Comparison of ENCODE assay signal across 23 cellular contexts in the genomic region with DNA sequence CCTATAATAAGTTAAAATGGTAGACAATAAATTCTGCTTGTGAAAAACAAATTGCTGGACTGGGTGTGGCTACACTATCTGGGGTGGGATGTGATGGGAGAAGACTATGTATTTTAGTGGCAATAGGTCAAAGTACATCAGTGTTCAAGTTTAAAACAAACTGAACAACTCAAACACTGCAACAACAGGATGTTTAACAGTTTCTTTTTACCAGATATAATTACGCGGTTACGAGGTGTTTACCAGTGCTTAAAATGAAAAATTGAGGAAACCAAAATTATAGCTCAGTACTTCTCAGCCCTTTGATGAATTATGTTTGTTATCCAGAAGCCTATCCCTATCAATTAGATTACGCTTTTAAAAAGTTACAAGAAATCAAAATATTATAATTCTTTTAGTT.
DNase-seq lines count a peak whose midpoint lies in the region; FAIRE-seq and TF ChIP-seq lines count a peak whose summit lies in the region.
"Had no signal": no experiment of that assay in that cellular context is flagged by ENCODE, and none has a peak within 500 bp of the region (broad histone marks: within the 10 kb centered on the region; RNA-seq: fewer than 3 reads in every experiment).

No MANE protein-coding gene starts in this region.

- no peak for FAIRE-seq in D721Med (lab: Jason Lieb, UNC)
- FAIRE-seq: keratinocyte had no signal

- H3K27me3 ChIP-seq in BLaER1 (no peaks in the 10 kb centered on the region), mucosa of stomach (ENCODE audit: control insufficient read depth, insufficient read depth, low read length) (no peaks in the 10 kb centered on the region)

- H3K9ac ChIP-seq in BLaER1 (no peak overlapping the region), mucosa of stomach (ENCODE audit: low read length) (peak overlapping the region; percentile 5)

- H3K27ac ChIP-seq in BLaER1 (no peak overlapping the region), HEK293 (ENCODE audit: extremely low read depth, low read depth, low read length) (no peak overlapping the region), VCaP (peak overlapping the region; percentile 99)
- H3K27ac ChIP-seq: HL-60 had no signal

- POLR2A ChIA-PET in HEK293 (lab: Yijun Ruan, JAX), result interaction anchor here (0.5 kb wide), 1 partner anchor 294 kb away, joined by 6 read pairs; no protein-coding TSS in a partner anchor

- H3K9me3 ChIP-seq in BLaER1 (peaks cover 21% of the 10 kb centered on the region), HEK293 (ENCODE audit: control insufficient read depth, insufficient read depth, low read depth, low read length) (no peaks in the 10 kb centered on the region), mucosa of stomach (ENCODE audit: control insufficient read depth, low read length) (no peaks in the 10 kb centered on the region)

- DNase-seq in D721Med (ENCODE audit: insufficient read length, low spot score), result no peak
- DNase-seq in central memory CD4-positive, alpha-beta T cell, result no peak
- DNase-seq in glomerular visceral epithelial cell (ENCODE audit: extremely low spot score), result no peak
- DNase-seq in NCI-H1436 (lab: John Stamatoyannopoulos, UW), result no peak
- DNase-seq: activated CD8-positive, alpha-beta T cell treated with anti-CD3 and anti-CD28 coated beads, Interleukin-2, amount 10 ng/mL, durations not matched to agents 7 days and 5 days; activated naive CD4-positive, alpha-beta T cell treated with anti-CD3 and anti-CD28 coated beads, Interleukin-2, amount 10 ng/mL, durations not matched to agents 7 days and 5 days; activated T-cell treated with anti-CD3 and anti-CD28 coated beads, Interleukin-2, amount 50 U/mL, for 1 hour; aorta; Calu3; cerebellar nuclear complex; foreskin melanocyte; MM.1S; naive thymus-derived CD4-positive, alpha-beta T cell; NCI-H1694 treated with DMSO at 0.1 percent for 48 hours; NCI-H226; posterior cingulate gyrus; T-helper 9 cell had no signal

- CTCF ChIA-PET in HEK293 (lab: Yijun Ruan, JAX), result interaction anchor here (1.1 kb wide), 1 partner anchor 135 kb away, joined by 3 read pairs; no protein-coding TSS in a partner anchor

- H3K36me3 ChIP-seq in BLaER1, result peaks cover 27% of the 10 kb centered on the region
- no peaks in the 10 kb centered on the region for H3K36me3 ChIP-seq in HEK293 (ENCODE audit: control insufficient read depth in 2 of 2, insufficient read depth in 1 of 2, low read length in 2 of 2)
- H3K36me3 ChIP-seq in mucosa of stomach (ENCODE audit: control insufficient read depth, insufficient read depth, low read length), result no peaks in the 10 kb centered on the region

- H3K4me1 ChIP-seq in BLaER1 (peaks cover 37% of the 10 kb centered on the region), HEK293 (ENCODE audit: control insufficient read depth, insufficient read depth, low read length) (no peaks in the 10 kb centered on the region), mucosa of stomach (ENCODE audit: control insufficient read depth, insufficient read depth, low read length) (peaks cover 22% of the 10 kb centered on the region)

- 0 out of 2 replicates have a peak overlapping the region, but pooled peaks have one; percentile 7 for H3K4me2 ChIP-seq in BLaER1

- TF ChIP-seq CTCF in HEK293 (tag by site-specific recombination; IDR thresholded peaks at IDR 0.05) (no peak), VCaP (conservative IDR thresholded peaks at IDR 0.05) (no peak), D721Med (IDR thresholded peaks at IDR 0.05; ENCODE audit: insufficient read depth, missing control alignments) (no peak)

- H4K20me1 ChIP-seq in BLaER1, result no peaks in the 10 kb centered on the region

- no peak overlapping the region for H3K4me3 ChIP-seq in BLaER1
- H3K4me3 ChIP-seq in HEK293 (ENCODE audit: low read depth, low read length), result no peak overlapping the region
- no peak overlapping the region for H3K4me3 ChIP-seq in mucosa of stomach (ENCODE audit: low read length)

TF ChIP-seq in HEK293, 187 proteins besides CTCF, POLR2A, EP300 and RAD21:
- TF ChIP-seq TRIM28 (IDR thresholded peaks at IDR 0.05; ENCODE audit: borderline replicate concordance, low read length), result no peak
- TF ChIP-seq ZNF341 (tag by site-specific recombination; IDR thresholded peaks at IDR 0.05; ENCODE audit: low read depth), result no peak
- TF ChIP-seq SP7 (tag by site-specific recombination; IDR thresholded peaks at IDR 0.05), result peak; percentile 41; the same call in 1 of the 2 replicates
- TF ChIP-seq ZNF148 (tag by site-specific recombination; IDR thresholded peaks at IDR 0.05; ENCODE audit: borderline replicate concordance), result no peak
- TF ChIP-seq KLF8 (tag by site-specific recombination; IDR thresholded peaks at IDR 0.05), result no peak
